Comparison of ENCODE assay signal across 12 cellular contexts in genomic region chr2:191202209-191202721, GRCh38. TPM values are rescaled to one million over a fixed set of nuclear protein-coding genes. Genes with fewer than 3 reads are reported as not detected.
DNase-seq lines count a peak whose midpoint lies in the region; ATAC-seq and TF ChIP-seq lines count a peak whose summit lies in the region.
"Had no signal": no experiment of that assay in that cellular context is flagged by ENCODE, and none has a peak within 500 bp of the region (broad histone marks: within the 10 kb centered on the region; RNA-seq: fewer than 3 reads in every experiment).

No MANE protein-coding gene starts in this region.

- POLR2A ChIA-PET in activated CD8-positive, alpha-beta T cell treated with anti-CD3 and anti-CD28 coated beads for 36 hours (lab: Charles Lee), result interaction anchor here (1.6 kb wide), 1 partner anchor 8 kb away, joined by 5 read pairs; no protein-coding TSS in a partner anchor

- peaks cover 30% of the 10 kb centered on the region for H3K36me3 Mint-ChIP-seq in T-helper 1 cell treated with Interleukin-12 subunit alpha and Interleukin-12 subunit beta and Interleukin-4 antibody, amounts not matched to agents 30 μg/mL and 1 μg/mL, for 36 hours (ENCODE audit: low read depth)
- peaks cover 21% of the 10 kb centered on the region for H3K36me3 Mint-ChIP-seq in activated CD8-positive, alpha-beta T cell treated with anti-CD3 and anti-CD28 coated beads for 36 hours (ENCODE audit: low read depth)

- no peaks in the 10 kb centered on the region for H3K9me3 ChIP-seq in transverse colon
- no peaks in the 10 kb centered on the region for H3K9me3 ChIP-seq in tibial artery

- no peak for TF ChIP-seq EP300 in transverse colon (IDR thresholded peaks at IDR 0.05; ENCODE audit: low read depth)

- H3K4me3 Mint-ChIP-seq in T-helper 1 cell treated with Interleukin-12 subunit alpha and Interleukin-12 subunit beta and Interleukin-4 antibody, amounts not matched to agents 30 μg/mL and 1 μg/mL, for 36 hours, result peak overlapping the region; percentile 34
- no peak overlapping the region for H3K4me3 Mint-ChIP-seq in activated CD8-positive, alpha-beta T cell treated with anti-CD3 and anti-CD28 coated beads for 36 hours
- H3K4me3 Mint-ChIP-seq: activated B cell treated with CpG ODN at 0.5 μM for 24 hours had no signal

- H3K27ac Mint-ChIP-seq in T-helper 1 cell treated with Interleukin-12 subunit alpha and Interleukin-12 subunit beta and Interleukin-4 antibody, amounts not matched to agents 30 μg/mL and 1 μg/mL, for 36 hours, result peak overlapping the region; percentile 73
- H3K27ac Mint-ChIP-seq in activated CD8-positive, alpha-beta T cell treated with anti-CD3 and anti-CD28 coated beads for 36 hours, result peak overlapping the region; percentile 83
- H3K27ac Mint-ChIP-seq: activated B cell treated with CpG ODN at 0.5 μM for 24 hours had no signal

- H3K36me3 ChIP-seq in transverse colon (no peaks in the 10 kb centered on the region), tibial artery (no peaks in the 10 kb centered on the region)

- H3K4me3 ChIP-seq in fibroblast of the aortic adventitia (ENCODE audit: low read depth, low read length) (no peak overlapping the region), skin epidermis (no peak overlapping the region), transverse colon (no peak overlapping the region), tibial artery (no peak overlapping the region)

- peaks cover 35% of the 10 kb centered on the region for H3K9me3 Mint-ChIP-seq in T-helper 1 cell treated with Interleukin-12 subunit alpha and Interleukin-12 subunit beta and Interleukin-4 antibody, amounts not matched to agents 30 μg/mL and 1 μg/mL, for 36 hours
- H3K9me3 Mint-ChIP-seq in activated CD8-positive, alpha-beta T cell treated with anti-CD3 and anti-CD28 coated beads for 36 hours, result peaks cover 14% of the 10 kb centered on the region
- H3K9me3 Mint-ChIP-seq: activated B cell treated with CpG ODN at 0.5 μM for 24 hours had no signal

- no peak for ATAC-seq in activated CD8-positive, alpha-beta T cell treated with anti-CD3 and anti-CD28 coated beads for 36 hours
- ATAC-seq: left colon had no signal

- peaks cover 54% of the 10 kb centered on the region for H3K4me1 Mint-ChIP-seq in T-helper 1 cell treated with Interleukin-12 subunit alpha and Interleukin-12 subunit beta and Interleukin-4 antibody, amounts not matched to agents 30 μg/mL and 1 μg/mL, for 36 hours (ENCODE audit: low read depth)
- peaks cover 57% of the 10 kb centered on the region for H3K4me1 Mint-ChIP-seq in activated CD8-positive, alpha-beta T cell treated with anti-CD3 and anti-CD28 coated beads for 36 hours (ENCODE audit: low read depth)

- in situ Hi-C loops in transverse colon (cut with MboI; ENCODE audit: low pct_ligation_motif_present in 1 of 4, low pct_unique_long_range_greater_than_20kb in 1 of 4, low sequenced_read_pairs in 3 of 4), result no loop called here

- no peak for TF ChIP-seq POLR2A in transverse colon (IDR thresholded peaks at IDR 0.05)

- H3K4me1 ChIP-seq in transverse colon (peaks cover 0 to 8% (median 0%) of the 10 kb centered on the region in 4 donors), tibial artery (no peaks in the 10 kb centered on the region)

- intact Hi-C loops in activated CD8-positive, alpha-beta T cell treated with anti-CD3 and anti-CD28 coated beads for 36 hours (cut with micrococcal nuclease), result loop anchor here (5.0 kb wide), 1 partner anchor 35 kb away; no protein-coding TSS in a partner anchor
- intact Hi-C loops in transverse colon (cut with DNase I; ENCODE audit: low total_unique reads), result no loop called here
- intact Hi-C loops in tibial artery (cut with DNase I; ENCODE audit: low total_unique reads), result no loop called here

- DNase-seq in T-helper 1 cell (no peak), fibroblast of the aortic adventitia (ENCODE audit: low read depth) (peak; percentile 88), NCI-H2029 (lab: John Stamatoyannopoulos, UW) (no peak), transverse colon (no peak), tibial artery (no peak)
- DNase-seq in activated CD8-positive, alpha-beta T cell treated with anti-CD3 and anti-CD28 coated beads for 36 hours, result no peak
- DNase-seq: activated B cell treated with CpG ODN at 0.5 μM for 24 hours; left colon; stimulated activated CD4-positive, alpha-beta T cell treated with anti-CD3 and anti-CD28 coated beads, Interleukin-2, amount 100 ng/mL, for 24 hours had no signal

- 64 to 75% methylated on average over 1 to 2 of the region's 2 CpGs for WGBS in transverse colon (ENCODE audit: low coverage in 1 of 2), 2 donors

- no peak for TF ChIP-seq CTCF in activated CD8-positive, alpha-beta T cell treated with anti-CD3 and anti-CD28 coated beads for 36 hours (IDR thresholded peaks at IDR 0.05)
- no peak for TF ChIP-seq CTCF in fibroblast of the aortic adventitia (IDR thresholded peaks at IDR 0.05; ENCODE audit: insufficient read depth, low read length)
- no peak for TF ChIP-seq CTCF in transverse colon (IDR thresholded peaks at IDR 0.05)
- no peak for TF ChIP-seq CTCF in tibial artery (IDR thresholded peaks at IDR 0.05)

- H3K27ac ChIP-seq in skin epidermis (peak overlapping the region in 19 of 21 experiments; percentile 2 to 92 (median 75)), transverse colon (no peak overlapping the region), tibial artery (no peak overlapping the region)
- H3K27ac ChIP-seq: 22Rv1 had no signal

- H3K27me3 ChIP-seq in transverse colon, result no peaks in the 10 kb centered on the region
- H3K27me3 ChIP-seq in tibial artery, result no peaks in the 10 kb centered on the region

- no peaks in the 10 kb centered on the region for H3K27me3 Mint-ChIP-seq in T-helper 1 cell treated with Interleukin-12 subunit alpha and Interleukin-12 subunit beta and Interleukin-4 antibody, amounts not matched to agents 30 μg/mL and 1 μg/mL, for 36 hours (ENCODE audit: low read depth)
- no peaks in the 10 kb centered on the region for H3K27me3 Mint-ChIP-seq in activated CD8-positive, alpha-beta T cell treated with anti-CD3 and anti-CD28 coated beads for 36 hours

- CTCF ChIA-PET in activated CD8-positive, alpha-beta T cell treated with anti-CD3 and anti-CD28 coated beads for 36 hours (lab: Charles Lee), result interaction anchor here (0.8 to 2.2 kb wide), 3 partner anchors 16 to 47 kb away, joined by 3 to 13 read pairs (median 6); no protein-coding TSS in a partner anchor

RNA-seq across cellular contexts. Expression of gene MYO1B, which starts 42.9 kb away (rescaled TPM):
- total RNA-seq in activated CD8-positive, alpha-beta T cell treated with anti-CD3 and anti-CD28 coated beads for 36 hours, result 10 to 100 TPM; 43.2 to 44.8 TPM
- total RNA-seq in fibroblast of the aortic adventitia (ENCODE audit: low replicate concordance) (75.3 and 103 TPM in 2 replicates), transverse colon (10 to 100 TPM; 17.9 to 37.0 (median 35.0) TPM)

RNA-seq across cellular contexts. Expression of gene STAT4, which starts 51.5 kb away (rescaled TPM):
- 10 to 100 TPM; 70.8 to 72.2 TPM for total RNA-seq in activated CD8-positive, alpha-beta T cell treated with anti-CD3 and anti-CD28 coated beads for 36 hours
- total RNA-seq in fibroblast of the aortic adventitia (ENCODE audit: low replicate concordance) (0.54 and 0.98 TPM in 2 replicates), transverse colon (1 to 10 TPM in 2 of 4 donors, not detected in 2; 3.1 to 9.1 TPM)

Comparison
In these comparisons a context has a peak if more than half of its experiments do, and no peak if none do; other contexts are left out.
1. H3K27ac ChIP-seq: peak in skin epidermis (19 of 21); none in transverse colon (0 of 4) and tibial artery (0 of 2).
2. RNA of gene STAT4, which starts 51.5 kb away (total RNA-seq): 70.8 to 72.2 TPM in activated CD8-positive, alpha-beta T cell treated with anti-CD3 and anti-CD28 coated beads for 36 hours; 3.1 to 9.1 TPM in transverse colon and 0.54 to 0.98 TPM in fibroblast of the aortic adventitia; every median in the first group is over 4 times any median in the second.